ENCODE assay signal across 1 cellular context in genomic region chr3:162165346-162165745, GRCh38.
TF ChIP-seq lines count a peak whose summit lies in the region.

No MANE protein-coding gene starts in this region.

TF ChIP-seq in GM23338, 12 proteins besides CTCF, POLR2A, EP300 and RAD21 (continued from another document):
- no peak for TF ChIP-seq EZH2phosphoT487 (IDR thresholded peaks at IDR 0.05; ENCODE audit: unreplicated experiment)
- TF ChIP-seq JUNB (IDR thresholded peaks at IDR 0.05; ENCODE audit: unreplicated experiment), result no peak
- no peak for TF ChIP-seq ZNF331 (CRISPR knock-in tag; IDR thresholded peaks at IDR 0.05; ENCODE audit: low read depth)
- TF ChIP-seq NANOG (IDR thresholded peaks at IDR 0.05; ENCODE audit: borderline replicate concordance), result no peak
- no peak for TF ChIP-seq POLR2AphosphoS5 (IDR thresholded peaks at IDR 0.05; ENCODE audit: low read depth)
- TF ChIP-seq STAT1 (IDR thresholded peaks at IDR 0.05; ENCODE audit: unreplicated experiment), result no peak
- no peak for TF ChIP-seq ETS1 (IDR thresholded peaks at IDR 0.05)
- TF ChIP-seq ZNF462 (CRISPR knock-in tag; IDR thresholded peaks at IDR 0.05), result no peak
- TF ChIP-seq REST (IDR thresholded peaks at IDR 0.05; ENCODE audit: unreplicated experiment), result no peak
